In the genomic region with DNA sequence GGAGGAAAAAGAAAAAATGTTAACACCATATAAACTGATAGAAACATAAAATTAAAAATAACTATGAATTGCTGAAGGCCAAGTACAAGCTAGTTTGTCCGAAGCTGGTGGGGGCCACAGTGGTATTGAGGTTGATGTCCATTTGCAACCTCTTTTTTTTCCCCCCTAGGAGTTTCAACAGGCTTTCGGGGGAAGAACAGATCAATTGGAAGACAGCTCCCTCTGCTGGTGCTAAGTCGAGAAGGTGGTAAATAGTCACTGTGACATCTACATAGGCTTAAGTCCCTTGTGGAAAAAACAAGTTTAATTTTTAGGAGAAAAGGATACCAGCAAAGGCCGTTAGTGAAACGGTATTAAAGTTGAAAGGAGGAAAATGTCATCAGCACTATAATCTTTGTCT, we compare ENCODE assay signal across 8 cellular contexts.
DNase-seq lines count a peak whose midpoint lies in the region; ATAC-seq and TF ChIP-seq lines count a peak whose summit lies in the region.

No MANE protein-coding gene starts in this region.

- DNase-seq in CD14-positive monocyte (ENCODE audit: low spot score) (no peak), GM13976 (ENCODE audit: low spot score) (peak; percentile 14), NCI-H146 (lab: John Stamatoyannopoulos, UW) (peak; percentile 47), glomerular visceral epithelial cell (ENCODE audit: extremely low spot score) (peak; percentile 0), DMS79 treated with DMSO at 0.1 percent for 48 hours (lab: John Stamatoyannopoulos, UW) (no peak)
- peak; percentile 36 for DNase-seq in activated CD4-positive, alpha-beta T cell treated with anti-CD3 and anti-CD28 coated beads, Interleukin-2, amount 10 ng/mL, durations not matched to agents 7 days and 5 days
- peak; percentile 25 for DNase-seq in stimulated activated CD8-positive, alpha-beta memory T cell treated with anti-CD3 and anti-CD28 coated beads, Interleukin-4, amount 100 ng/mL, for 48 hours

- CTCF ChIA-PET in activated CD4-positive, alpha-beta T cell treated with anti-CD3 and anti-CD28 coated beads, Interleukin-2, amount 10 ng/mL, durations not matched to agents 7 days and 5 days (lab: Charles Lee): interaction anchor here (0.5 to 0.8 kb wide), 2 partner anchors 9 to 55 kb away, joined by 3 to 4 read pairs; no protein-coding TSS in a partner anchor

- no peak overlapping the region for H3K4me3 Mint-ChIP-seq in CD14-positive monocyte
- no peak overlapping the region for H3K4me3 Mint-ChIP-seq in activated CD4-positive, alpha-beta T cell treated with anti-CD3 and anti-CD28 coated beads, Interleukin-2, amount 10 ng/mL, durations not matched to agents 7 days and 5 days

- intact Hi-C loops in CD14-positive monocyte (cut with micrococcal nuclease): no loop called here

- POLR2A ChIA-PET in activated CD4-positive, alpha-beta T cell treated with anti-CD3 and anti-CD28 coated beads, Interleukin-2, amount 10 ng/mL, durations not matched to agents 7 days and 5 days (lab: Charles Lee): no interaction called here

- H3K4me1 Mint-ChIP-seq in CD14-positive monocyte: no peaks in the 10 kb centered on the region
- peaks cover 8% of the 10 kb centered on the region for H3K4me1 Mint-ChIP-seq in activated CD4-positive, alpha-beta T cell treated with anti-CD3 and anti-CD28 coated beads, Interleukin-2, amount 10 ng/mL, durations not matched to agents 7 days and 5 days

- peak overlapping the region in 1 of 7 donors; percentile 4 for H3K27ac Mint-ChIP-seq in CD14-positive monocyte
- no peak overlapping the region for H3K27ac Mint-ChIP-seq in activated CD4-positive, alpha-beta T cell treated with anti-CD3 and anti-CD28 coated beads, Interleukin-2, amount 10 ng/mL, durations not matched to agents 7 days and 5 days

- in situ Hi-C loops in GM13976 (cut with MboI; ENCODE audit: low sequenced_read_pairs, unreplicated experiment): no loop called here

- TF ChIP-seq CTCF in CD14-positive monocyte (IDR thresholded peaks at IDR 0.05) (peak; percentile 29), GM13976 (IDR thresholded peaks at IDR 0.05; ENCODE audit: borderline replicate concordance, control extremely low read depth, extremely low read depth, insufficient read depth, missing control alignments) (peak; percentile 52)

- H3K27me3 Mint-ChIP-seq in CD14-positive monocyte (ENCODE audit: low read depth in 3 of 3): no peaks in the 10 kb centered on the region
- H3K27me3 Mint-ChIP-seq in activated CD4-positive, alpha-beta T cell treated with anti-CD3 and anti-CD28 coated beads, Interleukin-2, amount 10 ng/mL, durations not matched to agents 7 days and 5 days: no peaks in the 10 kb centered on the region

- peaks cover 0 to 1% (median 0%) of the 10 kb centered on the region in 7 donors for H3K9me3 Mint-ChIP-seq in CD14-positive monocyte
- no peaks in the 10 kb centered on the region for H3K9me3 Mint-ChIP-seq in activated CD4-positive, alpha-beta T cell treated with anti-CD3 and anti-CD28 coated beads, Interleukin-2, amount 10 ng/mL, durations not matched to agents 7 days and 5 days

- ATAC-seq in GM18861 (IDR thresholded peaks at IDR 0.05; ENCODE audit: unreplicated experiment): no peak

- H3K36me3 Mint-ChIP-seq in CD14-positive monocyte: no peaks in the 10 kb centered on the region
- H3K36me3 Mint-ChIP-seq in activated CD4-positive, alpha-beta T cell treated with anti-CD3 and anti-CD28 coated beads, Interleukin-2, amount 10 ng/mL, durations not matched to agents 7 days and 5 days (ENCODE audit: low read depth): no peaks in the 10 kb centered on the region

Comparison
In these comparisons a context has a peak if more than half of its experiments do, and no peak if none do; other contexts are left out.
1. DNase-seq: peak in GM13976 (single experiment), NCI-H146 (single experiment), activated CD4-positive, alpha-beta T cell treated with anti-CD3 and anti-CD28 coated beads, Interleukin-2, amount 10 ng/mL, durations not matched to agents 7 days and 5 days (single experiment), glomerular visceral epithelial cell (single experiment) and stimulated activated CD8-positive, alpha-beta memory T cell treated with anti-CD3 and anti-CD28 coated beads, Interleukin-4, amount 100 ng/mL, for 48 hours (single experiment); none in CD14-positive monocyte (single experiment) and DMS79 treated with DMSO at 0.1 percent for 48 hours (single experiment).